7 cellular contexts compared by ENCODE assay signal in genomic region chr17:42565523-42566214, GRCh38. TPM values are rescaled to one million over a fixed set of nuclear protein-coding genes. Genes with fewer than 3 reads are reported as not detected.
DNase-seq lines count a peak whose midpoint lies in the region; ATAC-seq and TF ChIP-seq lines count a peak whose summit lies in the region.
"Had no signal": no experiment of that assay in that cellular context is flagged by ENCODE, and none has a peak within 500 bp of the region (broad histone marks: within the 10 kb centered on the region; RNA-seq: fewer than 3 reads in every experiment).

No MANE protein-coding gene starts in this region.

- H3K27me3 Mint-ChIP-seq in CD8-positive, alpha-beta memory T cell = no peaks in the 10 kb centered on the region
- H3K27me3 Mint-ChIP-seq in activated T-helper 1 cell treated with anti-CD3 and anti-CD28 coated beads, Interleukin-12 subunit alpha, Interleukin-12 subunit beta, Interleukin-2, Interleukin-4 antibody, amounts not matched to agents 30 ng/mL and 10 ng/mL and 1 ng/mL, durations not matched to agents 14 hours and 24 hours and 36 hours (ENCODE audit: insufficient read depth) = no peaks in the 10 kb centered on the region
- no peaks in the 10 kb centered on the region for H3K27me3 Mint-ChIP-seq in naive thymus-derived CD8-positive, alpha-beta T cell
- peaks cover 3% of the 10 kb centered on the region; the same call in 1 of the 2 replicates for H3K27me3 Mint-ChIP-seq in HFFc6 (ENCODE audit: insufficient read depth)

- CTCF ChIA-PET in CD8-positive, alpha-beta memory T cell (lab: Charles Lee) = interaction anchor here (2.4 to 2.9 kb wide), 4 partner anchors 11 to 17 kb away, joined by 6 to 23 read pairs (median 14); partner anchors contain the start of gene PSMC3IP

- POLR2A ChIA-PET in CD8-positive, alpha-beta memory T cell (lab: Charles Lee) = interaction anchor here (1.4 to 2.5 kb wide), 2 partner anchors 11 to 12 kb away, joined by 4 to 12 read pairs; partner anchors contain the start of gene PSMC3IP
- POLR2A ChIA-PET in naive thymus-derived CD8-positive, alpha-beta T cell (lab: Charles Lee) = interaction anchor here (0.5 to 5.0 kb wide), 6 partner anchors 11 to 379 kb away, joined by 3 to 41 read pairs (median 8); partner anchors contain the start of gene PSMC3IP

- peaks cover 24% of the 10 kb centered on the region for H3K36me3 ChIP-seq in CD8-positive, alpha-beta memory T cell (ENCODE audit: insufficient read depth, low read length)

- no peak overlapping the region for H3K4me3 ChIP-seq in CD8-positive, alpha-beta memory T cell (ENCODE audit: low read length)

- peak overlapping the region in 5 of 7 donors; percentile 36 to 96 (median 94) for H3K4me3 Mint-ChIP-seq in CD8-positive, alpha-beta memory T cell
- H3K4me3 Mint-ChIP-seq in activated T-helper 1 cell treated with anti-CD3 and anti-CD28 coated beads, Interleukin-12 subunit alpha, Interleukin-12 subunit beta, Interleukin-2, Interleukin-4 antibody, amounts not matched to agents 30 ng/mL and 10 ng/mL and 1 ng/mL, durations not matched to agents 14 hours and 24 hours and 36 hours = peak overlapping the region; percentile 89
- peak overlapping the region in 7 of 10 donors; percentile 34 to 99 (median 90) for H3K4me3 Mint-ChIP-seq in naive thymus-derived CD8-positive, alpha-beta T cell
- H3K4me3 Mint-ChIP-seq in HFFc6 = no peak overlapping the region

- peaks cover 52% of the 10 kb centered on the region for H3K4me1 ChIP-seq in CD8-positive, alpha-beta memory T cell (ENCODE audit: insufficient read depth, low read length)

- DNase-seq in CD8-positive, alpha-beta memory T cell = no peak
- no peak for DNase-seq in activated T-helper 1 cell treated with anti-CD3 and anti-CD28 coated beads, Interleukin-12 subunit alpha, Interleukin-12 subunit beta, Interleukin-2, Interleukin-4 antibody, amounts not matched to agents 30 ng/mL and 10 ng/mL and 1 ng/mL, durations not matched to agents 14 hours and 24 hours and 36 hours (ENCODE audit: low spot score)
- peak in 1 of 10 donors; percentile 48 for DNase-seq in naive thymus-derived CD8-positive, alpha-beta T cell
- DNase-seq in HFFc6 = no peak
- DNase-seq in HCEC 1CT = no peak
- no peak for DNase-seq in MV-4-11 (lab: John Stamatoyannopoulos, UW)
- DNase-seq: NCI-H524 had no signal

- H3K9me3 Mint-ChIP-seq in CD8-positive, alpha-beta memory T cell = no peaks in the 10 kb centered on the region
- H3K9me3 Mint-ChIP-seq in activated T-helper 1 cell treated with anti-CD3 and anti-CD28 coated beads, Interleukin-12 subunit alpha, Interleukin-12 subunit beta, Interleukin-2, Interleukin-4 antibody, amounts not matched to agents 30 ng/mL and 10 ng/mL and 1 ng/mL, durations not matched to agents 14 hours and 24 hours and 36 hours = no peaks in the 10 kb centered on the region
- no peaks in the 10 kb centered on the region for H3K9me3 Mint-ChIP-seq in naive thymus-derived CD8-positive, alpha-beta T cell
- H3K9me3 Mint-ChIP-seq in HFFc6 = peaks cover 4% of the 10 kb centered on the region; the same call in 1 of the 2 replicates

- no peak for TF ChIP-seq CTCF in HFFc6 (IDR thresholded peaks at IDR 0.05)

- H3K36me3 Mint-ChIP-seq in CD8-positive, alpha-beta memory T cell = peaks cover 0 to 62% (median 6%) of the 10 kb centered on the region in 3 donors
- H3K36me3 Mint-ChIP-seq in activated T-helper 1 cell treated with anti-CD3 and anti-CD28 coated beads, Interleukin-12 subunit alpha, Interleukin-12 subunit beta, Interleukin-2, Interleukin-4 antibody, amounts not matched to agents 30 ng/mL and 10 ng/mL and 1 ng/mL, durations not matched to agents 14 hours and 24 hours and 36 hours (ENCODE audit: low read depth) = peaks cover 24% of the 10 kb centered on the region
- peaks cover 0 to 30% (median 4%) of the 10 kb centered on the region in 3 donors for H3K36me3 Mint-ChIP-seq in naive thymus-derived CD8-positive, alpha-beta T cell
- peaks cover 54% of the 10 kb centered on the region for H3K36me3 Mint-ChIP-seq in HFFc6 (ENCODE audit: low read depth)

- H3K27ac ChIP-seq in CD8-positive, alpha-beta memory T cell (ENCODE audit: low read depth, low read length) = peak overlapping the region; percentile 66

- intact Hi-C loops in activated T-helper 1 cell treated with anti-CD3 and anti-CD28 coated beads, Interleukin-12 subunit alpha, Interleukin-12 subunit beta, Interleukin-2, Interleukin-4 antibody, amounts not matched to agents 30 ng/mL and 10 ng/mL and 1 ng/mL, durations not matched to agents 14 hours and 24 hours and 36 hours (cut with micrococcal nuclease) = loop anchor here (1.0 to 10.0 kb wide), 2 partner anchors 44 to 419 kb away; partner anchors contain the start of genes PTGES3L, RETREG3, RUNDC1 and TUBG1

- no peaks in the 10 kb centered on the region for H3K9me3 ChIP-seq in CD8-positive, alpha-beta memory T cell (ENCODE audit: low read length)

- H3K27ac Mint-ChIP-seq in CD8-positive, alpha-beta memory T cell = peak overlapping the region in 7 of 8 donors; percentile 81 to 98 (median 95)
- H3K27ac Mint-ChIP-seq in activated T-helper 1 cell treated with anti-CD3 and anti-CD28 coated beads, Interleukin-12 subunit alpha, Interleukin-12 subunit beta, Interleukin-2, Interleukin-4 antibody, amounts not matched to agents 30 ng/mL and 10 ng/mL and 1 ng/mL, durations not matched to agents 14 hours and 24 hours and 36 hours = peak overlapping the region; percentile 12
- peak overlapping the region in 6 of 10 donors; percentile 85 to 99 (median 90) for H3K27ac Mint-ChIP-seq in naive thymus-derived CD8-positive, alpha-beta T cell
- no peak overlapping the region for H3K27ac Mint-ChIP-seq in HFFc6

- no peak for ATAC-seq in naive thymus-derived CD8-positive, alpha-beta T cell

- no peaks in the 10 kb centered on the region for H3K27me3 ChIP-seq in CD8-positive, alpha-beta memory T cell (ENCODE audit: insufficient read depth, low read length, poor library complexity, severe bottlenecking)

- peaks cover 37 to 62% (median 45%) of the 10 kb centered on the region in 3 donors for H3K4me1 Mint-ChIP-seq in CD8-positive, alpha-beta memory T cell
- peaks cover 43% of the 10 kb centered on the region for H3K4me1 Mint-ChIP-seq in activated T-helper 1 cell treated with anti-CD3 and anti-CD28 coated beads, Interleukin-12 subunit alpha, Interleukin-12 subunit beta, Interleukin-2, Interleukin-4 antibody, amounts not matched to agents 30 ng/mL and 10 ng/mL and 1 ng/mL, durations not matched to agents 14 hours and 24 hours and 36 hours (ENCODE audit: low read depth)
- peaks cover 21 to 67% (median 57%) of the 10 kb centered on the region in 4 donors for H3K4me1 Mint-ChIP-seq in naive thymus-derived CD8-positive, alpha-beta T cell
- H3K4me1 Mint-ChIP-seq in HFFc6 (ENCODE audit: low read depth) = peaks cover 55% of the 10 kb centered on the region

RNA-seq across cellular contexts. Expression of gene MLX, which starts 1.2 kb away (rescaled TPM):
- total RNA-seq in CD8-positive, alpha-beta memory T cell = 10 to 100 TPM; 61.8 to 62.3 TPM
- polyA plus RNA-seq in CD8-positive, alpha-beta memory T cell = 52.1 TPM
- 74.1 and 75.4 TPM in 2 replicates for total RNA-seq in activated T-helper 1 cell treated with anti-CD3 and anti-CD28 coated beads, Interleukin-12 subunit alpha, Interleukin-12 subunit beta, Interleukin-2, Interleukin-4 antibody, amounts not matched to agents 30 ng/mL and 10 ng/mL and 1 ng/mL, durations not matched to agents 14 hours and 24 hours and 36 hours
- 10 to 100 TPM; 58.2 to 67.8 TPM for total RNA-seq in naive thymus-derived CD8-positive, alpha-beta T cell
- polyA plus RNA-seq in naive thymus-derived CD8-positive, alpha-beta T cell = 10 to 100 TPM; 24.6 to 47.1 (median 25.0) TPM
- 10 to 100 TPM; 40.7 to 48.3 (median 47.0) TPM for total RNA-seq in HFFc6 (2021; fragmentation: NEBNext Ultra II Directional; extraction: Animal tissue kit (Norgen Biotek cat#: 25700))

RNA-seq across cellular contexts. Expression of gene COASY, which starts 3.7 kb away (rescaled TPM):
- total RNA-seq in CD8-positive, alpha-beta memory T cell = 100 to 1,000 TPM; 103 to 107 TPM
- 65.6 TPM for polyA plus RNA-seq in CD8-positive, alpha-beta memory T cell
- 93.1 and 95.4 TPM in 2 replicates for total RNA-seq in activated T-helper 1 cell treated with anti-CD3 and anti-CD28 coated beads, Interleukin-12 subunit alpha, Interleukin-12 subunit beta, Interleukin-2, Interleukin-4 antibody, amounts not matched to agents 30 ng/mL and 10 ng/mL and 1 ng/mL, durations not matched to agents 14 hours and 24 hours and 36 hours
- total RNA-seq in naive thymus-derived CD8-positive, alpha-beta T cell = 10 to 100 TPM; 67.0 to 72.3 TPM
- polyA plus RNA-seq in naive thymus-derived CD8-positive, alpha-beta T cell = 10 to 100 TPM; 48.3 to 67.9 (median 65.5) TPM
- 10 to 100 TPM; 64.6 to 77.6 (median 71.1) TPM for total RNA-seq in HFFc6 (2021; fragmentation: NEBNext Ultra II Directional; extraction: Animal tissue kit (Norgen Biotek cat#: 25700))

RNA-seq across cellular contexts. Expression of gene PSMC3IP, which starts 11.9 kb away (rescaled TPM):
- total RNA-seq in CD8-positive, alpha-beta memory T cell = 10 to 100 TPM; 35.9 to 36.2 TPM
- polyA plus RNA-seq in CD8-positive, alpha-beta memory T cell = 0.83 TPM
- 27.6 and 31.5 TPM in 2 replicates for total RNA-seq in activated T-helper 1 cell treated with anti-CD3 and anti-CD28 coated beads, Interleukin-12 subunit alpha, Interleukin-12 subunit beta, Interleukin-2, Interleukin-4 antibody, amounts not matched to agents 30 ng/mL and 10 ng/mL and 1 ng/mL, durations not matched to agents 14 hours and 24 hours and 36 hours
- total RNA-seq in naive thymus-derived CD8-positive, alpha-beta T cell = 1 to 10 TPM; 3.3 to 4.6 TPM
- polyA plus RNA-seq in naive thymus-derived CD8-positive, alpha-beta T cell = 1 to 10 TPM in 1 of 3 donors, under 1 TPM in 2; 0.69 to 1.1 (median 0.71) TPM
- total RNA-seq in HFFc6 (2021; fragmentation: NEBNext Ultra II Directional; extraction: Animal tissue kit (Norgen Biotek cat#: 25700)) = 10 to 100 TPM in 5 of 6 experiments, 1 to 10 TPM in 1; 7.3 to 18.2 (median 16.0) TPM

RNA-seq across cellular contexts. Expression of gene HSD17B1, which starts 12.9 kb away (rescaled TPM):
- total RNA-seq in CD8-positive, alpha-beta memory T cell = under 1 TPM; 0.29 to 0.37 TPM
- 0.48 TPM for polyA plus RNA-seq in CD8-positive, alpha-beta memory T cell
- 0.49 and 0.78 TPM in 2 replicates for total RNA-seq in activated T-helper 1 cell treated with anti-CD3 and anti-CD28 coated beads, Interleukin-12 subunit alpha, Interleukin-12 subunit beta, Interleukin-2, Interleukin-4 antibody, amounts not matched to agents 30 ng/mL and 10 ng/mL and 1 ng/mL, durations not matched to agents 14 hours and 24 hours and 36 hours
- total RNA-seq in naive thymus-derived CD8-positive, alpha-beta T cell = 1 to 10 TPM; 1.4 to 2.1 TPM
- polyA plus RNA-seq in naive thymus-derived CD8-positive, alpha-beta T cell = under 1 TPM; 0.18 to 0.98 (median 0.24) TPM
- total RNA-seq in HFFc6 (2021; fragmentation: NEBNext Ultra II Directional; extraction: Animal tissue kit (Norgen Biotek cat#: 25700)) = 1 to 10 TPM in 4 of 6 experiments, under 1 TPM in 2; 0.66 to 1.5 (median 1.1) TPM

RNA-seq across cellular contexts. Expression of gene NAGLU, which starts 29.6 kb away (rescaled TPM):
- 10 to 100 TPM; 15.8 to 17.4 TPM for total RNA-seq in CD8-positive, alpha-beta memory T cell
- 17.0 TPM for polyA plus RNA-seq in CD8-positive, alpha-beta memory T cell
- total RNA-seq in activated T-helper 1 cell treated with anti-CD3 and anti-CD28 coated beads, Interleukin-12 subunit alpha, Interleukin-12 subunit beta, Interleukin-2, Interleukin-4 antibody, amounts not matched to agents 30 ng/mL and 10 ng/mL and 1 ng/mL, durations not matched to agents 14 hours and 24 hours and 36 hours = 18.2 and 20.8 TPM in 2 replicates
- 10 to 100 TPM; 26.4 to 28.5 TPM for total RNA-seq in naive thymus-derived CD8-positive, alpha-beta T cell
- polyA plus RNA-seq in naive thymus-derived CD8-positive, alpha-beta T cell = 10 to 100 TPM in 2 of 3 donors, 1 to 10 TPM in 1; 8.0 to 16.2 (median 13.4) TPM
- total RNA-seq in HFFc6 (2021; fragmentation: NEBNext Ultra II Directional; extraction: Animal tissue kit (Norgen Biotek cat#: 25700)) = 10 to 100 TPM; 38.7 to 43.1 (median 39.9) TPM
